Comparison of ENCODE assay signal across 8 cellular contexts in the genomic region with DNA sequence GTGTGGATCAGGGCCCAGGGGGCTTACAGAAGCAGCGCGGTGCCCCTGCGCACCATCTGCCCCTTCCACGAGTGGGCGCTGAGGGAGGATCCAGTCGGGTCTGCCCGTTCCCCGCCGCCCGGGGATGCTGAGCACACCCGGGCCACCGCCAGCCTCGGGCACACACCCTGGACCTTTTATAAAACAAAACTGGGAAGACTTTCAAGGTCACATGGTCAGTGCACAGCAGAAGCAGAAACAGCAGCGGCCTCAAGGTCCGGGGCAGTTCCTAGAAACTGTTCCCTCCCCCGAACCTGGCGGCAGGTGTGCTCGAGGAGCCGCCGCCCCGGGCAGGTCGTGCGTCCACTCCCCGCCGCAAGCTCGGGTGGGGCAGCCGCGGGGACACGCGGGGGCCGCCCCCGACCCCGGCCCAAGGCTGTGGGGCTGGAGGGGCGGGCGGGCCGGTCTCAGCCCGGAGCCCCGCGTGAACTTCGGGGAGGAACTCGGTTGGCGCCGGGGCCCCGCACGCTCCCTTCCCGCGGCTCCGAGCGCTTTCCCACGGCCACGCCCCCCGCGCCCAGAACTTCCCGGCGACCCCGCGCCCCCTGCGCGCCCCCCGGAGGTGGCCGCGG. TPM values are rescaled to one million over a fixed set of nuclear protein-coding genes. Genes with fewer than 3 reads are reported as not detected.
DNase-seq lines count a peak whose midpoint lies in the region; ATAC-seq, FAIRE-seq and TF ChIP-seq lines count a peak whose summit lies in the region.

No MANE protein-coding gene starts in this region.

- no peak for FAIRE-seq in urothelium cell line (lab: Jason Lieb, UNC)

- intact Hi-C loops in posterior vena cava (cut with DNase I), result no loop called here

- H3K27me3 Mint-ChIP-seq in T-helper 17 cell, result no peaks in the 10 kb centered on the region
- no peaks in the 10 kb centered on the region for H3K27me3 Mint-ChIP-seq in mesothelial cell of epicardium (ENCODE audit: low read depth)

- peak overlapping the region; percentile 96 for H3K4me3 Mint-ChIP-seq in T-helper 17 cell
- peak overlapping the region; percentile 93 for H3K4me3 Mint-ChIP-seq in mesothelial cell of epicardium

- H3K9me3 Mint-ChIP-seq in mesothelial cell of epicardium, result no peaks in the 10 kb centered on the region

- ATAC-seq in T-helper 17 cell, result peak; percentile 45

- TF ChIP-seq CTCF in GM10266 (IDR thresholded peaks at IDR 0.05; ENCODE audit: control insufficient read depth, insufficient read depth, low read depth, missing control alignments) (peak; percentile 2), mesothelial cell of epicardium (IDR thresholded peaks at IDR 0.05; ENCODE audit: unreplicated experiment) (no peak)

- peaks cover 3% of the 10 kb centered on the region for H3K79me2 ChIP-seq in ACC112 (ENCODE audit: control insufficient read depth, insufficient read depth, low read length, unreplicated experiment)

- DNase-seq in GM10266 (ENCODE audit: extremely low spot score), result no peak
- no peak for DNase-seq in T-helper 17 cell
- DNase-seq in epithelial cell of prostate (ENCODE audit: low read depth, low spot score), result no peak
- no peak for DNase-seq in mesothelial cell of epicardium (ENCODE audit: low spot score in 2 of 2, unreplicated experiment in 2 of 2)
- DNase-seq in urothelium cell line (ENCODE audit: low spot score), result peak; percentile 49
- no peak for DNase-seq in activated effector memory CD4-positive, alpha-beta T cell treated with Interleukin-2 at 50 U/mL for 16 hours
- DNase-seq in posterior vena cava (ENCODE audit: low spot score), result no peak

- peak overlapping the region; percentile 10 for H2AFZ ChIP-seq in ACC112 (ENCODE audit: low read length, unreplicated experiment)

- H3K4me1 ChIP-seq in ACC112 (ENCODE audit: control insufficient read depth, insufficient read depth, low read length, unreplicated experiment), result peaks cover 4% of the 10 kb centered on the region

- no peaks in the 10 kb centered on the region for H3K36me3 ChIP-seq in ACC112 (ENCODE audit: insufficient read depth, low read length)

- no peaks in the 10 kb centered on the region for H3K27me3 ChIP-seq in ACC112 (ENCODE audit: insufficient read depth, low read length)

- H3K4me1 Mint-ChIP-seq in T-helper 17 cell, result peaks cover 11% of the 10 kb centered on the region
- peaks cover 10% of the 10 kb centered on the region for H3K4me1 Mint-ChIP-seq in mesothelial cell of epicardium

- peak overlapping the region; percentile 70 for H3K4me3 ChIP-seq in ACC112 (ENCODE audit: low read depth, low read length)

- peak overlapping the region; percentile 78 for H3K27ac Mint-ChIP-seq in T-helper 17 cell
- peak overlapping the region; percentile 88 for H3K27ac Mint-ChIP-seq in mesothelial cell of epicardium

- no peaks in the 10 kb centered on the region for H3K9me3 ChIP-seq in T-helper 17 cell (ENCODE audit: control insufficient read depth, low read length, poor library complexity, severe bottlenecking)

- H3K27ac ChIP-seq in ACC112 (ENCODE audit: low read depth, low read length) (no peak overlapping the region), epithelial cell of prostate (peak overlapping the region; percentile 55)

- H3K36me3 Mint-ChIP-seq in T-helper 17 cell (ENCODE audit: low read depth), result peaks cover 2% of the 10 kb centered on the region
- peaks cover 3% of the 10 kb centered on the region for H3K36me3 Mint-ChIP-seq in mesothelial cell of epicardium

RNA-seq across cellular contexts. Expression of a gene that starts 0.6 kb away (rescaled TPM):
- 1 to 10 TPM; 2.1 to 2.6 TPM for total RNA-seq in T-helper 17 cell
- total RNA-seq in mesothelial cell of epicardium, result 25.9 to 27.9 TPM (median 26.9 TPM) in 3 replicates
- total RNA-seq in posterior vena cava, result 1 to 10 TPM; 8.0 to 8.9 TPM

RNA-seq across cellular contexts. Expression of a gene that starts 21.5 kb away (rescaled TPM):
- total RNA-seq in T-helper 17 cell (10 to 100 TPM; 22.3 to 25.0 TPM), mesothelial cell of epicardium (38.4 to 46.0 TPM (median 42.1 TPM) in 3 replicates), posterior vena cava (10 to 100 TPM; 15.9 to 16.3 TPM)

RNA-seq across cellular contexts. Expression of a gene that starts 42.3 kb away (rescaled TPM):
- not detected for total RNA-seq in T-helper 17 cell
- total RNA-seq in mesothelial cell of epicardium, result not detected in 3 replicates
- 1 to 10 TPM in 1 of 2 donors, not detected in 1; 2.4 TPM for total RNA-seq in posterior vena cava
